ENCODE assay signal across 1 cellular context in genomic region chr22:26589845-26590524, GRCh38.
TF ChIP-seq lines count a peak whose summit lies in the region.

TPST2 (minus strand) TSS chr22:26590132; CDS start chr22:26541630, 48,502 bp downstream.

TF ChIP-seq in HEK293, 187 proteins besides CTCF, POLR2A, EP300 and RAD21 (continued from another document and continues in another):
- TF ChIP-seq, protein P1, sequence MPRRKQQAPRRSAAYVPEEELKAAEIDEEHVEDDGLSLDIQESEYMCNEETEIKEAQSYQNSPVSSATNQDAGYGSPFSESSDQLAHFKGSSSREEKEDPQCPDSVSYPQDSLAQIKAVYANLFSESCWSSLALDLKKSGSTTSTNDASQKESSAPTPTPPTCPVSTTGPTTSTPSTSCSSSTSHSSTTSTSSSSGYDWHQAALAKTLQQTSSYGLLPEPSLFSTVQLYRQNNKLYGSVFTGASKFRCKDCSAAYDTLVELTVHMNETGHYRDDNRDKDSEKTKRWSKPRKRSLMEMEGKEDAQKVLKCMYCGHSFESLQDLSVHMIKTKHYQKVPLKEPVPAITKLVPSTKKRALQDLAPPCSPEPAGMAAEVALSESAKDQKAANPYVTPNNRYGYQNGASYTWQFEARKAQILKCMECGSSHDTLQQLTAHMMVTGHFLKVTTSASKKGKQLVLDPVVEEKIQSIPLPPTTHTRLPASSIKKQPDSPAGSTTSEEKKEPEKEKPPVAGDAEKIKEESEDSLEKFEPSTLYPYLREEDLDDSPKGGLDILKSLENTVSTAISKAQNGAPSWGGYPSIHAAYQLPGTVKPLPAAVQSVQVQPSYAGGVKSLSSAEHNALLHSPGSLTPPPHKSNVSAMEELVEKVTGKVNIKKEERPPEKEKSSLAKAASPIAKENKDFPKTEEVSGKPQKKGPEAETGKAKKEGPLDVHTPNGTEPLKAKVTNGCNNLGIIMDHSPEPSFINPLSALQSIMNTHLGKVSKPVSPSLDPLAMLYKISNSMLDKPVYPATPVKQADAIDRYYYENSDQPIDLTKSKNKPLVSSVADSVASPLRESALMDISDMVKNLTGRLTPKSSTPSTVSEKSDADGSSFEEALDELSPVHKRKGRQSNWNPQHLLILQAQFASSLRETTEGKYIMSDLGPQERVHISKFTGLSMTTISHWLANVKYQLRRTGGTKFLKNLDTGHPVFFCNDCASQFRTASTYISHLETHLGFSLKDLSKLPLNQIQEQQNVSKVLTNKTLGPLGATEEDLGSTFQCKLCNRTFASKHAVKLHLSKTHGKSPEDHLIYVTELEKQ (tag by site-specific recombination; IDR thresholded peaks at IDR 0.05; ENCODE audit: borderline replicate concordance), result no peak
- no peak for TF ChIP-seq ZNF133 (tag by site-specific recombination; IDR thresholded peaks at IDR 0.05)
- TF ChIP-seq, protein P2, sequence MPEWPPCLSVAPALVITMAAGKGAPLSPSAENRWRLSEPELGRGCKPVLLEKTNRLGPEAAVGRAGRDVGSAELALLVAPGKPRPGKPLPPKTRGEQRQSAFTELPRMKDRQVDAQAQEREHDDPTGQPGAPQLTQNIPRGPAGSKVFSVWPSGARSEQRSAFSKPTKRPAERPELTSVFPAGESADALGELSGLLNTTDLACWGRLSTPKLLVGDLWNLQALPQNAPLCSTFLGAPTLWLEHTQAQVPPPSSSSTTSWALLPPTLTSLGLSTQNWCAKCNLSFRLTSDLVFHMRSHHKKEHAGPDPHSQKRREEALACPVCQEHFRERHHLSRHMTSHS (tag by site-specific recombination; IDR thresholded peaks at IDR 0.05), result no peak
- no peak for TF ChIP-seq ZNF777 (tag by site-specific recombination; IDR thresholded peaks at IDR 0.05; ENCODE audit: borderline replicate concordance)
- no peak for TF ChIP-seq ZNF24 (tag by site-specific recombination; IDR thresholded peaks at IDR 0.05)
- TF ChIP-seq, protein P3, sequence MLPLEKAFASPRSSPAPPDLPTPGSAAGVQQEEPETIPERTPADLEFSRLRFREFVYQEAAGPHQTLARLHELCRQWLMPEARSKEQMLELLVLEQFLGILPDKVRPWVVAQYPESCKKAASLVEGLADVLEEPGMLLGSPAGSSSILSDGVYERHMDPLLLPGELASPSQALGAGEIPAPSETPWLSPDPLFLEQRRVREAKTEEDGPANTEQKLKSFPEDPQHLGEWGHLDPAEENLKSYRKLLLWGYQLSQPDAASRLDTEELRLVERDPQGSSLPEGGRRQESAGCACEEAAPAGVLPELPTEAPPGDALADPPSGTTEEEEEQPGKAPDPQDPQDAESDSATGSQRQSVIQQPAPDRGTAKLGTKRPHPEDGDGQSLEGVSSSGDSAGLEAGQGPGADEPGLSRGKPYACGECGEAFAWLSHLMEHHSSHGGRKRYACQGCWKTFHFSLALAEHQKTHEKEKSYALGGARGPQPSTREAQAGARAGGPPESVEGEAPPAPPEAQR (tag by site-specific recombination; IDR thresholded peaks at IDR 0.05), result no peak
- TF ChIP-seq ZNF416 (tag by site-specific recombination; IDR thresholded peaks at IDR 0.05), result no peak
- TF ChIP-seq ZNF10 (tag by site-specific recombination; IDR thresholded peaks at IDR 0.05), result no peak
- TF ChIP-seq, protein P4, sequence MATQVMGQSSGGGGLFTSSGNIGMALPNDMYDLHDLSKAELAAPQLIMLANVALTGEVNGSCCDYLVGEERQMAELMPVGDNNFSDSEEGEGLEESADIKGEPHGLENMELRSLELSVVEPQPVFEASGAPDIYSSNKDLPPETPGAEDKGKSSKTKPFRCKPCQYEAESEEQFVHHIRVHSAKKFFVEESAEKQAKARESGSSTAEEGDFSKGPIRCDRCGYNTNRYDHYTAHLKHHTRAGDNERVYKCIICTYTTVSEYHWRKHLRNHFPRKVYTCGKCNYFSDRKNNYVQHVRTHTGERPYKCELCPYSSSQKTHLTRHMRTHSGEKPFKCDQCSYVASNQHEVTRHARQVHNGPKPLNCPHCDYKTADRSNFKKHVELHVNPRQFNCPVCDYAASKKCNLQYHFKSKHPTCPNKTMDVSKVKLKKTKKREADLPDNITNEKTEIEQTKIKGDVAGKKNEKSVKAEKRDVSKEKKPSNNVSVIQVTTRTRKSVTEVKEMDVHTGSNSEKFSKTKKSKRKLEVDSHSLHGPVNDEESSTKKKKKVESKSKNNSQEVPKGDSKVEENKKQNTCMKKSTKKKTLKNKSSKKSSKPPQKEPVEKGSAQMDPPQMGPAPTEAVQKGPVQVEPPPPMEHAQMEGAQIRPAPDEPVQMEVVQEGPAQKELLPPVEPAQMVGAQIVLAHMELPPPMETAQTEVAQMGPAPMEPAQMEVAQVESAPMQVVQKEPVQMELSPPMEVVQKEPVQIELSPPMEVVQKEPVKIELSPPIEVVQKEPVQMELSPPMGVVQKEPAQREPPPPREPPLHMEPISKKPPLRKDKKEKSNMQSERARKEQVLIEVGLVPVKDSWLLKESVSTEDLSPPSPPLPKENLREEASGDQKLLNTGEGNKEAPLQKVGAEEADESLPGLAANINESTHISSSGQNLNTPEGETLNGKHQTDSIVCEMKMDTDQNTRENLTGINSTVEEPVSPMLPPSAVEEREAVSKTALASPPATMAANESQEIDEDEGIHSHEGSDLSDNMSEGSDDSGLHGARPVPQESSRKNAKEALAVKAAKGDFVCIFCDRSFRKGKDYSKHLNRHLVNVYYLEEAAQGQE (tag by site-specific recombination; IDR thresholded peaks at IDR 0.05), result no peak
- no peak for TF ChIP-seq ZNF670 (tag by site-specific recombination; IDR thresholded peaks at IDR 0.05; ENCODE audit: low read depth)
- TF ChIP-seq KLF9 (tag by site-specific recombination; IDR thresholded peaks at IDR 0.05; ENCODE audit: low read depth), result peak; percentile 42; the same call in 1 of the 2 replicates
- no peak for TF ChIP-seq HOXC10 (CRISPR knock-in tag; IDR thresholded peaks at IDR 0.05)
- no peak for TF ChIP-seq ZNF169 (tag by site-specific recombination; IDR thresholded peaks at IDR 0.05)
- TF ChIP-seq ZNF404 (tag by site-specific recombination; IDR thresholded peaks at IDR 0.05), result no peak
- no peak for TF ChIP-seq ZNF155 (tag by site-specific recombination; IDR thresholded peaks at IDR 0.05)
- TF ChIP-seq EGR2 (tag by site-specific recombination; IDR thresholded peaks at IDR 0.05; ENCODE audit: low read depth), result no peak
- TF ChIP-seq, protein P5, sequence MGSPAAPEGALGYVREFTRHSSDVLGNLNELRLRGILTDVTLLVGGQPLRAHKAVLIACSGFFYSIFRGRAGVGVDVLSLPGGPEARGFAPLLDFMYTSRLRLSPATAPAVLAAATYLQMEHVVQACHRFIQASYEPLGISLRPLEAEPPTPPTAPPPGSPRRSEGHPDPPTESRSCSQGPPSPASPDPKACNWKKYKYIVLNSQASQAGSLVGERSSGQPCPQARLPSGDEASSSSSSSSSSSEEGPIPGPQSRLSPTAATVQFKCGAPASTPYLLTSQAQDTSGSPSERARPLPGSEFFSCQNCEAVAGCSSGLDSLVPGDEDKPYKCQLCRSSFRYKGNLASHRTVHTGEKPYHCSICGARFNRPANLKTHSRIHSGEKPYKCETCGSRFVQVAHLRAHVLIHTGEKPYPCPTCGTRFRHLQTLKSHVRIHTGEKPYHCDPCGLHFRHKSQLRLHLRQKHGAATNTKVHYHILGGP (tag by site-specific recombination; IDR thresholded peaks at IDR 0.05), result no peak
- no peak for TF ChIP-seq MZF1 (tag by site-specific recombination; IDR thresholded peaks at IDR 0.05; ENCODE audit: borderline replicate concordance)
- TF ChIP-seq HOXA7 (CRISPR knock-in tag; IDR thresholded peaks at IDR 0.05; ENCODE audit: borderline replicate concordance), result no peak
- TF ChIP-seq, protein P6, sequence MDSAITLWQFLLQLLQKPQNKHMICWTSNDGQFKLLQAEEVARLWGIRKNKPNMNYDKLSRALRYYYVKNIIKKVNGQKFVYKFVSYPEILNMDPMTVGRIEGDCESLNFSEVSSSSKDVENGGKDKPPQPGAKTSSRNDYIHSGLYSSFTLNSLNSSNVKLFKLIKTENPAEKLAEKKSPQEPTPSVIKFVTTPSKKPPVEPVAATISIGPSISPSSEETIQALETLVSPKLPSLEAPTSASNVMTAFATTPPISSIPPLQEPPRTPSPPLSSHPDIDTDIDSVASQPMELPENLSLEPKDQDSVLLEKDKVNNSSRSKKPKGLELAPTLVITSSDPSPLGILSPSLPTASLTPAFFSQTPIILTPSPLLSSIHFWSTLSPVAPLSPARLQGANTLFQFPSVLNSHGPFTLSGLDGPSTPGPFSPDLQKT (IDR thresholded peaks at IDR 0.05; ENCODE audit: borderline replicate concordance, low read depth, low read length), result no peak
- TF ChIP-seq ZBTB20 (tag by site-specific recombination; IDR thresholded peaks at IDR 0.05), result peak; percentile 87
- no peak for TF ChIP-seq MYNN (tag by site-specific recombination; IDR thresholded peaks at IDR 0.05; ENCODE audit: borderline replicate concordance)
- TF ChIP-seq ZNF610 (tag by site-specific recombination; IDR thresholded peaks at IDR 0.05; ENCODE audit: borderline replicate concordance), result no peak
- no peak for TF ChIP-seq GLIS1 (tag by site-specific recombination; IDR thresholded peaks at IDR 0.05)
- no peak for TF ChIP-seq ZNF473 (tag by site-specific recombination; IDR thresholded peaks at IDR 0.05)
- no peak for TF ChIP-seq KLF17 (tag by site-specific recombination; IDR thresholded peaks at IDR 0.05)
- no peak for TF ChIP-seq ZNF157 (tag by site-specific recombination; IDR thresholded peaks at IDR 0.05)
- TF ChIP-seq ZNF521 (tag by site-specific recombination; IDR thresholded peaks at IDR 0.05), result no peak
- no peak for TF ChIP-seq ZNF701 (tag by site-specific recombination; IDR thresholded peaks at IDR 0.05)
- TF ChIP-seq ZSCAN16 (tag by site-specific recombination; IDR thresholded peaks at IDR 0.05), result no peak
- TF ChIP-seq ZNF223 (tag by site-specific recombination; IDR thresholded peaks at IDR 0.05), result no peak
- no peak for TF ChIP-seq ZNF138 (tag by site-specific recombination; IDR thresholded peaks at IDR 0.05; ENCODE audit: borderline replicate concordance)
- TF ChIP-seq ZNF37A (tag by site-specific recombination; IDR thresholded peaks at IDR 0.05), result no peak
- no peak for TF ChIP-seq ZSCAN30 (tag by site-specific recombination; IDR thresholded peaks at IDR 0.05)
- no peak for TF ChIP-seq GLI2 (tag by site-specific recombination; IDR thresholded peaks at IDR 0.05; ENCODE audit: borderline replicate concordance, low read depth)
- TF ChIP-seq ZNF843 (tag by site-specific recombination; IDR thresholded peaks at IDR 0.05), result no peak
- TF ChIP-seq INSM2 (tag by site-specific recombination; IDR thresholded peaks at IDR 0.05), result no peak
- TF ChIP-seq ZNF112 (tag by site-specific recombination; IDR thresholded peaks at IDR 0.05), result no peak
- no peak for TF ChIP-seq ZBTB6 (tag by site-specific recombination; IDR thresholded peaks at IDR 0.05)
- no peak for TF ChIP-seq ZNF792 (tag by site-specific recombination; IDR thresholded peaks at IDR 0.05)
- no peak for TF ChIP-seq ZFP41 (tag by site-specific recombination; IDR thresholded peaks at IDR 0.05; ENCODE audit: borderline replicate concordance)
- no peak for TF ChIP-seq ZNF629 (tag by site-specific recombination; IDR thresholded peaks at IDR 0.05)
- TF ChIP-seq ZNF639 (tag by site-specific recombination; IDR thresholded peaks at IDR 0.05), result no peak
- TF ChIP-seq ZNF121 (tag by site-specific recombination; IDR thresholded peaks at IDR 0.05), result no peak
- TF ChIP-seq ZNF585B (tag by site-specific recombination; IDR thresholded peaks at IDR 0.05), result no peak
- TF ChIP-seq SP2 (tag by site-specific recombination; IDR thresholded peaks at IDR 0.05), result peak; percentile 36
- no peak for TF ChIP-seq YY1 (tag by site-specific recombination; IDR thresholded peaks at IDR 0.05)
- no peak for TF ChIP-seq ZNF394 (tag by site-specific recombination; IDR thresholded peaks at IDR 0.05; ENCODE audit: borderline replicate concordance)
- TF ChIP-seq ZNF621 (tag by site-specific recombination; IDR thresholded peaks at IDR 0.05), result no peak
